ENCODE assay signal across 1 cellular context in the genomic region with DNA sequence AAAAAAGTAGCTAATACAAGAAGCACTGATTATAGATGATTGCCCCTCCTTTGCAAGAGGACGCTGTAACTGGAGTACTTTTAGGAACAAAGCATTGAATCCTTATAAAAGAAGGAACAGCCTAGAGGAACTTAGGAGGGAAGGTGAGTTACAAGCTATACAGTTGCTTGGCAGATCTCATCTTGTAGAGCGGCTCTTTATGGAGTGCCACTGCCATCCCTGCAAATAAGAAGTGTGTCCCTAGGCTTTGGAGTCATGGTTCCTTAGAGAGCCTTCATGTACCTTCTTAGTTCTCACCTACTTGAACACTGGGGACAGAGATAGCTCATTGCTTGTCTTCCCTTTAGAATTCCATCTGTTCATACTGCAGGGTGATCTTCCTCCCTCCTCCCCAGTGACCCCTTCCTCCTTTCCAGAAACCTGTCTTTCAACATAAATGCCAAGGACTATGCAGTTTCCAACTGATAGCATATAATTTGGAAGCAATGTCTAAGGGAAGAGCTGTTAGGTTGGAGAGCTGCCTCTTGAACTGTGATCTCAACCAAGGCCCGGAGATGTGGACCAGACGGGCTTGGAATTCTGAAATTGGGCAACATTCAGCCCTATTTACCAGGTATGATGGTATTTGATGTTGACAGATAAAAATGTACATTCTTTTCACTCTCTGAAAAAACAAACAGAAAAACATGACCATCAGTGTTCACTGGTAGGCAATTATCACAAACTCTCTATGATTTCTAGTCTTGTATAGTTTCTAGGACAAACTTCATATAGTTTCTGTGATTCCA.
TF ChIP-seq lines count a peak whose summit lies in the region.

No MANE protein-coding gene starts in this region.

TF ChIP-seq in HepG2, 621 proteins besides CTCF, POLR2A, EP300 and RAD21 (continues in another document):
- TF ChIP-seq SYNCRIP (IDR thresholded peaks at IDR 0.05; ENCODE audit: insufficient read depth, low read depth, low read length) (no peak), ZNF777 (CRISPR knock-in tag; IDR thresholded peaks at IDR 0.05) (no peak), RBM22 (optimal IDR thresholded peaks at IDR 0.05; ENCODE audit: low read length) (peak; percentile 14), SP4 (CRISPR knock-in tag; IDR thresholded peaks at IDR 0.05) (no peak), ZNF12 (CRISPR knock-in tag; IDR thresholded peaks at IDR 0.05) (no peak), ZNF546 (CRISPR knock-in tag; conservative IDR thresholded peaks at IDR 0.05) (no peak), FOSL2 (CRISPR knock-in tag; IDR thresholded peaks at IDR 0.05) (peak; percentile 58), BRCA1 (CRISPR knock-in tag; IDR thresholded peaks at IDR 0.05) (no peak), CEBPG (CRISPR knock-in tag; IDR thresholded peaks at IDR 0.05) (peak; percentile 83), CEBPB (IDR thresholded peaks at IDR 0.05; ENCODE audit: borderline replicate concordance, low read depth, low read length) (peak; percentile 80), GATAD2A (CRISPR knock-in tag; IDR thresholded peaks at IDR 0.05) (peak; percentile 84), STAG1 (CRISPR knock-in tag; IDR thresholded peaks at IDR 0.05) (no peak), ZNF83 (CRISPR knock-in tag; IDR thresholded peaks at IDR 0.05; ENCODE audit: borderline replicate concordance) (no peak), POLR2G (IDR thresholded peaks at IDR 0.05; ENCODE audit: low read depth, low read length) (no peak), FOXA3 (CRISPR knock-in tag; IDR thresholded peaks at IDR 0.05) (peak; percentile 58; the same call in 1 of the 2 replicates), THAP11 (CRISPR knock-in tag; IDR thresholded peaks at IDR 0.05) (0 out of 2 replicates have a peak, but pooled peaks have one; percentile 9), ZNF382 (CRISPR knock-in tag; IDR thresholded peaks at IDR 0.05; ENCODE audit: borderline replicate concordance) (no peak), ZNF20 (CRISPR knock-in tag; IDR thresholded peaks at IDR 0.05) (no peak), ARNT2 (CRISPR knock-in tag; IDR thresholded peaks at IDR 0.05; ENCODE audit: low read depth) (no peak), HDAC2 (CRISPR knock-in tag; IDR thresholded peaks at IDR 0.05) (0 out of 2 replicates have a peak, but pooled peaks have one; percentile 28), ZNF263 (CRISPR knock-in tag; IDR thresholded peaks at IDR 0.05) (no peak), FOXO1 (CRISPR knock-in tag; IDR thresholded peaks at IDR 0.05) (peak; percentile 23; the same call in 1 of the 2 replicates), HNRNPK (IDR thresholded peaks at IDR 0.05; ENCODE audit: low read depth, low read length, poor library complexity, severe bottlenecking) (no peak), PAWR (CRISPR knock-in tag; IDR thresholded peaks at IDR 0.05; ENCODE audit: borderline replicate concordance) (no peak), ZFP36L1 (CRISPR knock-in tag; IDR thresholded peaks at IDR 0.05) (no peak), HDAC1 (CRISPR knock-in tag; IDR thresholded peaks at IDR 0.05) (peak; percentile 5; the same call in 1 of the 2 replicates), ATAD3A (CRISPR knock-in tag; IDR thresholded peaks at IDR 0.05) (no peak), ZNF264 (CRISPR knock-in tag; IDR thresholded peaks at IDR 0.05) (no peak), PCBP2 (optimal IDR thresholded peaks at IDR 0.05; ENCODE audit: low read depth, low read length, poor library complexity, severe bottlenecking) (no peak), ZNF569 (CRISPR knock-in tag; IDR thresholded peaks at IDR 0.05; ENCODE audit: borderline replicate concordance) (no peak), SOX6 (IDR thresholded peaks at IDR 0.05) (no peak), SOX6 (CRISPR knock-in tag; IDR thresholded peaks at IDR 0.05) (peak; percentile 40; the same call in 1 of the 2 replicates), TBX3 (IDR thresholded peaks at IDR 0.05; ENCODE audit: borderline replicate concordance) (no peak), CBX5 (CRISPR knock-in tag; IDR thresholded peaks at IDR 0.05; ENCODE audit: borderline replicate concordance) (0 out of 2 replicates have a peak, but pooled peaks have one; percentile 14), FOXA1 (IDR thresholded peaks at IDR 0.05) (no peak), FOXA1 (CRISPR knock-in tag; IDR thresholded peaks at IDR 0.05) (0 out of 2 replicates have a peak, but pooled peaks have one; percentile 37), SSRP1 (CRISPR knock-in tag; IDR thresholded peaks at IDR 0.05) (no peak), NCOA2 (CRISPR knock-in tag; IDR thresholded peaks at IDR 0.05) (0 out of 2 replicates have a peak, but pooled peaks have one; percentile 49), ZNF614 (CRISPR knock-in tag; IDR thresholded peaks at IDR 0.05; ENCODE audit: borderline replicate concordance) (no peak), TCF7 (IDR thresholded peaks at IDR 0.05; ENCODE audit: low read depth) (0 out of 2 replicates have a peak, but pooled peaks have one; percentile 5), ZZZ3 (CRISPR knock-in tag; IDR thresholded peaks at IDR 0.05; ENCODE audit: borderline replicate concordance) (no peak), HNF4A (CRISPR knock-in tag; IDR thresholded peaks at IDR 0.05) (peak; percentile 32; the same call in 1 of the 2 replicates), POGZ (CRISPR knock-in tag; IDR thresholded peaks at IDR 0.05) (no peak)
- TF ChIP-seq, protein P1, sequence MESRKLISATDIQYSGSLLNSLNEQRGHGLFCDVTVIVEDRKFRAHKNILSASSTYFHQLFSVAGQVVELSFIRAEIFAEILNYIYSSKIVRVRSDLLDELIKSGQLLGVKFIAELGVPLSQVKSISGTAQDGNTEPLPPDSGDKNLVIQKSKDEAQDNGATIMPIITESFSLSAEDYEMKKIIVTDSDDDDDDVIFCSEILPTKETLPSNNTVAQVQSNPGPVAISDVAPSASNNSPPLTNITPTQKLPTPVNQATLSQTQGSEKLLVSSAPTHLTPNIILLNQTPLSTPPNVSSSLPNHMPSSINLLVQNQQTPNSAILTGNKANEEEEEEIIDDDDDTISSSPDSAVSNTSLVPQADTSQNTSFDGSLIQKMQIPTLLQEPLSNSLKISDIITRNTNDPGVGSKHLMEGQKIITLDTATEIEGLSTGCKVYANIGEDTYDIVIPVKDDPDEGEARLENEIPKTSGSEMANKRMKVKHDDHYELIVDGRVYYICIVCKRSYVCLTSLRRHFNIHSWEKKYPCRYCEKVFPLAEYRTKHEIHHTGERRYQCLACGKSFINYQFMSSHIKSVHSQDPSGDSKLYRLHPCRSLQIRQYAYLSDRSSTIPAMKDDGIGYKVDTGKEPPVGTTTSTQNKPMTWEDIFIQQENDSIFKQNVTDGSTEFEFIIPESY (CRISPR knock-in tag; IDR thresholded peaks at IDR 0.05) = no peak
- TF ChIP-seq, protein P2, sequence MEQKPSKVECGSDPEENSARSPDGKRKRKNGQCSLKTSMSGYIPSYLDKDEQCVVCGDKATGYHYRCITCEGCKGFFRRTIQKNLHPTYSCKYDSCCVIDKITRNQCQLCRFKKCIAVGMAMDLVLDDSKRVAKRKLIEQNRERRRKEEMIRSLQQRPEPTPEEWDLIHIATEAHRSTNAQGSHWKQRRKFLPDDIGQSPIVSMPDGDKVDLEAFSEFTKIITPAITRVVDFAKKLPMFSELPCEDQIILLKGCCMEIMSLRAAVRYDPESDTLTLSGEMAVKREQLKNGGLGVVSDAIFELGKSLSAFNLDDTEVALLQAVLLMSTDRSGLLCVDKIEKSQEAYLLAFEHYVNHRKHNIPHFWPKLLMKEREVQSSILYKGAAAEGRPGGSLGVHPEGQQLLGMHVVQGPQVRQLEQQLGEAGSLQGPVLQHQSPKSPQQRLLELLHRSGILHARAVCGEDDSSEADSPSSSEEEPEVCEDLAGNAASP (CRISPR knock-in tag; IDR thresholded peaks at IDR 0.05; ENCODE audit: borderline replicate concordance) = 0 out of 2 replicates have a peak, but pooled peaks have one; percentile 20
- TF ChIP-seq, protein P3, sequence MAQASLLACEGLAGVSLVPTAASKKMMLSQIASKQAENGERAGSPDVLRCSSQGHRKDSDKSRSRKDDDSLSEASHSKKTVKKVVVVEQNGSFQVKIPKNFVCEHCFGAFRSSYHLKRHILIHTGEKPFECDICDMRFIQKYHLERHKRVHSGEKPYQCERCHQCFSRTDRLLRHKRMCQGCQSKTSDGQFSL (CRISPR knock-in tag; IDR thresholded peaks at IDR 0.05) = no peak
- TF ChIP-seq, protein P4, sequence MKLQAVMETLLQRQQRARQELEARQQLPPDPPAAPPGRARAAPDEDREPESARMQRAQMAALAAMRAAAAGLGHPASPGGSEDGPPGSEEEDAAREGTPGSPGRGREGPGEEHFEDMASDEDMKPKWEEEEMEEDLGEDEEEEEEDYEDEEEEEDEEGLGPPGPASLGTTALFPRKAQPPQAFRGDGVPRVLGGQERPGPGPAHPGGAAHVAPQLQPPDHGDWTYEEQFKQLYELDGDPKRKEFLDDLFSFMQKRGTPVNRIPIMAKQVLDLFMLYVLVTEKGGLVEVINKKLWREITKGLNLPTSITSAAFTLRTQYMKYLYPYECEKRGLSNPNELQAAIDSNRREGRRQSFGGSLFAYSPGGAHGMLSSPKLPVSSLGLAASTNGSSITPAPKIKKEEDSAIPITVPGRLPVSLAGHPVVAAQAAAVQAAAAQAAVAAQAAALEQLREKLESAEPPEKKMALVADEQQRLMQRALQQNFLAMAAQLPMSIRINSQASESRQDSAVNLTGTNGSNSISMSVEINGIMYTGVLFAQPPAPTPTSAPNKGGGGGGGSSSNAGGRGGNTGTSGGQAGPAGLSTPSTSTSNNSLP (IDR thresholded peaks at IDR 0.05; ENCODE audit: low read depth, low read length) = peak; percentile 79
- TF ChIP-seq, protein P5, sequence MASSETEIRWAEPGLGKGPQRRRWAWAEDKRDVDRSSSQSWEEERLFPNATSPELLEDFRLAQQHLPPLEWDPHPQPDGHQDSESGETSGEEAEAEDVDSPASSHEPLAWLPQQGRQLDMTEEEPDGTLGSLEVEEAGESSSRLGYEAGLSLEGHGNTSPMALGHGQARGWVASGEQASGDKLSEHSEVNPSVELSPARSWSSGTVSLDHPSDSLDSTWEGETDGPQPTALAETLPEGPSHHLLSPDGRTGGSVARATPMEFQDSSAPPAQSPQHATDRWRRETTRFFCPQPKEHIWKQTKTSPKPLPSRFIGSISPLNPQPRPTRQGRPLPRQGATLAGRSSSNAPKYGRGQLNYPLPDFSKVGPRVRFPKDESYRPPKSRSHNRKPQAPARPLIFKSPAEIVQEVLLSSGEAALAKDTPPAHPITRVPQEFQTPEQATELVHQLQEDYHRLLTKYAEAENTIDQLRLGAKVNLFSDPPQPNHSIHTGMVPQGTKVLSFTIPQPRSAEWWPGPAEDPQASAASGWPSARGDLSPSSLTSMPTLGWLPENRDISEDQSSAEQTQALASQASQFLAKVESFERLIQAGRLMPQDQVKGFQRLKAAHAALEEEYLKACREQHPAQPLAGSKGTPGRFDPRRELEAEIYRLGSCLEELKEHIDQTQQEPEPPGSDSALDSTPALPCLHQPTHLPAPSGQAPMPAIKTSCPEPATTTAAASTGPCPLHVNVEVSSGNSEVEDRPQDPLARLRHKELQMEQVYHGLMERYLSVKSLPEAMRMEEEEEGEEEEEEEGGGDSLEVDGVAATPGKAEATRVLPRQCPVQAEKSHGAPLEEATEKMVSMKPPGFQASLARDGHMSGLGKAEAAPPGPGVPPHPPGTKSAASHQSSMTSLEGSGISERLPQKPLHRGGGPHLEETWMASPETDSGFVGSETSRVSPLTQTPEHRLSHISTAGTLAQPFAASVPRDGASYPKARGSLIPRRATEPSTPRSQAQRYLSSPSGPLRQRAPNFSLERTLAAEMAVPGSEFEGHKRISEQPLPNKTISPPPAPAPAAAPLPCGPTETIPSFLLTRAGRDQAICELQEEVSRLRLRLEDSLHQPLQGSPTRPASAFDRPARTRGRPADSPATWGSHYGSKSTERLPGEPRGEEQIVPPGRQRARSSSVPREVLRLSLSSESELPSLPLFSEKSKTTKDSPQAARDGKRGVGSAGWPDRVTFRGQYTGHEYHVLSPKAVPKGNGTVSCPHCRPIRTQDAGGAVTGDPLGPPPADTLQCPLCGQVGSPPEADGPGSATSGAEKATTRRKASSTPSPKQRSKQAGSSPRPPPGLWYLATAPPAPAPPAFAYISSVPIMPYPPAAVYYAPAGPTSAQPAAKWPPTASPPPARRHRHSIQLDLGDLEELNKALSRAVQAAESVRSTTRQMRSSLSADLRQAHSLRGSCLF (CRISPR knock-in tag; IDR thresholded peaks at IDR 0.05; ENCODE audit: borderline replicate concordance) = no peak
- TF ChIP-seq, protein P6, sequence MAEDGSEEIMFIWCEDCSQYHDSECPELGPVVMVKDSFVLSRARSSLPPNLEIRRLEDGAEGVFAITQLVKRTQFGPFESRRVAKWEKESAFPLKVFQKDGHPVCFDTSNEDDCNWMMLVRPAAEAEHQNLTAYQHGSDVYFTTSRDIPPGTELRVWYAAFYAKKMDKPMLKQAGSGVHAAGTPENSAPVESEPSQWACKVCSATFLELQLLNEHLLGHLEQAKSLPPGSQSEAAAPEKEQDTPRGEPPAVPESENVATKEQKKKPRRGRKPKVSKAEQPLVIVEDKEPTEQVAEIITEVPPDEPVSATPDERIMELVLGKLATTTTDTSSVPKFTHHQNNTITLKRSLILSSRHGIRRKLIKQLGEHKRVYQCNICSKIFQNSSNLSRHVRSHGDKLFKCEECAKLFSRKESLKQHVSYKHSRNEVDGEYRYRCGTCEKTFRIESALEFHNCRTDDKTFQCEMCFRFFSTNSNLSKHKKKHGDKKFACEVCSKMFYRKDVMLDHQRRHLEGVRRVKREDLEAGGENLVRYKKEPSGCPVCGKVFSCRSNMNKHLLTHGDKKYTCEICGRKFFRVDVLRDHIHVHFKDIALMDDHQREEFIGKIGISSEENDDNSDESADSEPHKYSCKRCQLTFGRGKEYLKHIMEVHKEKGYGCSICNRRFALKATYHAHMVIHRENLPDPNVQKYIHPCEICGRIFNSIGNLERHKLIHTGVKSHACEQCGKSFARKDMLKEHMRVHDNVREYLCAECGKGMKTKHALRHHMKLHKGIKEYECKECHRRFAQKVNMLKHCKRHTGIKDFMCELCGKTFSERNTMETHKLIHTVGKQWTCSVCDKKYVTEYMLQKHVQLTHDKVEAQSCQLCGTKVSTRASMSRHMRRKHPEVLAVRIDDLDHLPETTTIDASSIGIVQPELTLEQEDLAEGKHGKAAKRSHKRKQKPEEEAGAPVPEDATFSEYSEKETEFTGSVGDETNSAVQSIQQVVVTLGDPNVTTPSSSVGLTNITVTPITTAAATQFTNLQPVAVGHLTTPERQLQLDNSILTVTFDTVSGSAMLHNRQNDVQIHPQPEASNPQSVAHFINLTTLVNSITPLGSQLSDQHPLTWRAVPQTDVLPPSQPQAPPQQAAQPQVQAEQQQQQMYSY (CRISPR knock-in tag; IDR thresholded peaks at IDR 0.05) = 0 out of 2 replicates have a peak, but pooled peaks have one; percentile 55
- TF ChIP-seq, protein P7, sequence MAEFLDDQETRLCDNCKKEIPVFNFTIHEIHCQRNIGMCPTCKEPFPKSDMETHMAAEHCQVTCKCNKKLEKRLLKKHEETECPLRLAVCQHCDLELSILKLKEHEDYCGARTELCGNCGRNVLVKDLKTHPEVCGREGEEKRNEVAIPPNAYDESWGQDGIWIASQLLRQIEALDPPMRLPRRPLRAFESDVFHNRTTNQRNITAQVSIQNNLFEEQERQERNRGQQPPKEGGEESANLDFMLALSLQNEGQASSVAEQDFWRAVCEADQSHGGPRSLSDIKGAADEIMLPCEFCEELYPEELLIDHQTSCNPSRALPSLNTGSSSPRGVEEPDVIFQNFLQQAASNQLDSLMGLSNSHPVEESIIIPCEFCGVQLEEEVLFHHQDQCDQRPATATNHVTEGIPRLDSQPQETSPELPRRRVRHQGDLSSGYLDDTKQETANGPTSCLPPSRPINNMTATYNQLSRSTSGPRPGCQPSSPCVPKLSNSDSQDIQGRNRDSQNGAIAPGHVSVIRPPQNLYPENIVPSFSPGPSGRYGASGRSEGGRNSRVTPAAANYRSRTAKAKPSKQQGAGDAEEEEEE (CRISPR knock-in tag; IDR thresholded peaks at IDR 0.05; ENCODE audit: borderline replicate concordance) = no peak
